In genomic region chr4:169210516-169211108, GRCh38 we compare ENCODE assay signal across 10 cellular contexts.
DNase-seq lines count a peak whose midpoint lies in the region; ATAC-seq, FAIRE-seq and TF ChIP-seq lines count a peak whose summit lies in the region.
"Had no signal": no experiment of that assay in that cellular context is flagged by ENCODE, and none has a peak within 500 bp of the region (broad histone marks: within the 10 kb centered on the region; RNA-seq: fewer than 3 reads in every experiment).

No MANE protein-coding gene starts in this region.

- H3K36me3 ChIP-seq in sigmoid colon = no peaks in the 10 kb centered on the region
- H3K36me3 ChIP-seq: colonic mucosa had no signal

- FAIRE-seq in GM19239 (lab: Jason Lieb, UNC) = peak; percentile 91

- no peak overlapping the region for H3K4me3 ChIP-seq in sigmoid colon
- H3K4me3 ChIP-seq: colonic mucosa had no signal

- 70 to 84% methylated on average over 3 of the region's 3 CpGs for WGBS in sigmoid colon, 2 donors

- TF ChIP-seq EP300 in sigmoid colon (IDR thresholded peaks at IDR 0.05) = no peak

- no peaks in the 10 kb centered on the region for H3K27me3 ChIP-seq in sigmoid colon
- H3K27me3 ChIP-seq: colonic mucosa had no signal

- no peak overlapping the region for H3K27ac ChIP-seq in sigmoid colon
- H3K27ac ChIP-seq: colonic mucosa had no signal

- DNase-seq in GM19239 (ENCODE audit: insufficient read length, low spot score) (no peak), NCI-H524 treated with DMSO at 0.1 percent for 48 hours (lab: John Stamatoyannopoulos, UW) (no peak), sigmoid colon (no peak), HCEC 1CT (no peak), OCI-M1 (lab: John Stamatoyannopoulos, UW) (no peak)
- DNase-seq: colonic mucosa, hypothalamus, T1000 had no signal

- H3K9me3 ChIP-seq in sigmoid colon = no peaks in the 10 kb centered on the region
- H3K9me3 ChIP-seq: colonic mucosa had no signal

- ATAC-seq in HG02678 (IDR thresholded peaks at IDR 0.05; ENCODE audit: unreplicated experiment) (peak; percentile 93), HG03520 (IDR thresholded peaks at IDR 0.05; ENCODE audit: unreplicated experiment) (peak; percentile 87)

- intact Hi-C loops in sigmoid colon (cut with DNase I) = no loop called here

- peaks cover 0 to 15% (median 5%) of the 10 kb centered on the region in 4 donors for H3K4me1 ChIP-seq in sigmoid colon

- TF ChIP-seq POLR2A in sigmoid colon (IDR thresholded peaks at IDR 0.05) = no peak

- no peak for TF ChIP-seq CTCF in sigmoid colon (IDR thresholded peaks at IDR 0.05)
